In the genomic region with DNA sequence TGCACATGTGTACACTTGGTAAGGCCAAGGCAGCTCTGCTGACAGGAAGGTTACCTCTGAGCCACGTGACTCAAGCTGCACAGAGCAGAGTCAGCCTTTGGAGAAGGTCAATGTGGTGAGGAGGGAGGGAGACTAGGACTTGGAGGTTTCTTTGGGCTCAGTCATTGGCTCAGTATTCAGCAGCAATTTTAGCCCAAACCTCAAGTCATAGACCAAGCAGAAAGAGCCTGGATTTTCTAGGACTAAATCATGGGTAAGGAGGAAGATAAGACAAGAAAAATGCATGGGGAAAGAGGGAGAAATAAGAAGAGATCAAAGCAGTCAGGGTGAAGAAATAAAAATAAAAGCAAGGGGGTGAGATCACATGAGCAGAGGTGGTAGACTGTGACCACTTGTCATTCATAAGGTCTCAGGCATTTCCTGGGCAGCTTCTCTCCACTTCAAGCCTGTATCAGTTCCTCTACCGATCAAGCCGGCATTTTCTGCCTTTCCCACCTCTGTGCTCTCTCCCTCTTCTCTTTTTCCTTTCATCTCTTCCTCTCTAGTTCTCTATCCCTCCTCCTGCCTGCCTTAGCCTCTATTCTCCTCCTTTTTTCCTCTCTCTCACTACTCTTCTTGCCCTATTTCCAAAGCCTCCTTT, we compare ENCODE assay signal across 1 cellular context.
TF ChIP-seq lines count a peak whose summit lies in the region.

No MANE protein-coding gene starts in this region.

TF ChIP-seq in GM12878, 131 proteins besides CTCF, POLR2A, EP300 and RAD21 (continued from another document):
- TF ChIP-seq ELK1 (IDR thresholded peaks at IDR 0.05; ENCODE audit: low read depth, low read length), result no peak
- TF ChIP-seq RFX5 (IDR thresholded peaks at IDR 0.05; ENCODE audit: low read depth, low read length), result no peak
- TF ChIP-seq POLR2AphosphoS2 (IDR thresholded peaks at IDR 0.05; ENCODE audit: low read depth, low read length), result no peak
- TF ChIP-seq SKIL (IDR thresholded peaks at IDR 0.05; ENCODE audit: low read depth, poor library complexity, severe bottlenecking), result peak; percentile 100
- TF ChIP-seq, protein P1, sequence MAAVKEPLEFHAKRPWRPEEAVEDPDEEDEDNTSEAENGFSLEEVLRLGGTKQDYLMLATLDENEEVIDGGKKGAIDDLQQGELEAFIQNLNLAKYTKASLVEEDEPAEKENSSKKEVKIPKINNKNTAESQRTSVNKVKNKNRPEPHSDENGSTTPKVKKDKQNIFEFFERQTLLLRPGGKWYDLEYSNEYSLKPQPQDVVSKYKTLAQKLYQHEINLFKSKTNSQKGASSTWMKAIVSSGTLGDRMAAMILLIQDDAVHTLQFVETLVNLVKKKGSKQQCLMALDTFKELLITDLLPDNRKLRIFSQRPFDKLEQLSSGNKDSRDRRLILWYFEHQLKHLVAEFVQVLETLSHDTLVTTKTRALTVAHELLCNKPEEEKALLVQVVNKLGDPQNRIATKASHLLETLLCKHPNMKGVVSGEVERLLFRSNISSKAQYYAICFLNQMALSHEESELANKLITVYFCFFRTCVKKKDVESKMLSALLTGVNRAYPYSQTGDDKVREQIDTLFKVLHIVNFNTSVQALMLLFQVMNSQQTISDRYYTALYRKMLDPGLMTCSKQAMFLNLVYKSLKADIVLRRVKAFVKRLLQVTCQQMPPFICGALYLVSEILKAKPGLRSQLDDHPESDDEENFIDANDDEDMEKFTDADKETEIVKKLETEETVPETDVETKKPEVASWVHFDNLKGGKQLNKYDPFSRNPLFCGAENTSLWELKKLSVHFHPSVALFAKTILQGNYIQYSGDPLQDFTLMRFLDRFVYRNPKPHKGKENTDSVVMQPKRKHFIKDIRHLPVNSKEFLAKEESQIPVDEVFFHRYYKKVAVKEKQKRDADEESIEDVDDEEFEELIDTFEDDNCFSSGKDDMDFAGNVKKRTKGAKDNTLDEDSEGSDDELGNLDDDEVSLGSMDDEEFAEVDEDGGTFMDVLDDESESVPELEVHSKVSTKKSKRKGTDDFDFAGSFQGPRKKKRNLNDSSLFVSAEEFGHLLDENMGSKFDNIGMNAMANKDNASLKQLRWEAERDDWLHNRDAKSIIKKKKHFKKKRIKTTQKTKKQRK (IDR thresholded peaks at IDR 0.05; ENCODE audit: low read depth, low read length), result no peak
- TF ChIP-seq MYB (IDR thresholded peaks at IDR 0.05; ENCODE audit: borderline replicate concordance, low read depth, low read length), result 0 out of 2 replicates have a peak, but pooled peaks have one; percentile 57
- TF ChIP-seq, protein P2, sequence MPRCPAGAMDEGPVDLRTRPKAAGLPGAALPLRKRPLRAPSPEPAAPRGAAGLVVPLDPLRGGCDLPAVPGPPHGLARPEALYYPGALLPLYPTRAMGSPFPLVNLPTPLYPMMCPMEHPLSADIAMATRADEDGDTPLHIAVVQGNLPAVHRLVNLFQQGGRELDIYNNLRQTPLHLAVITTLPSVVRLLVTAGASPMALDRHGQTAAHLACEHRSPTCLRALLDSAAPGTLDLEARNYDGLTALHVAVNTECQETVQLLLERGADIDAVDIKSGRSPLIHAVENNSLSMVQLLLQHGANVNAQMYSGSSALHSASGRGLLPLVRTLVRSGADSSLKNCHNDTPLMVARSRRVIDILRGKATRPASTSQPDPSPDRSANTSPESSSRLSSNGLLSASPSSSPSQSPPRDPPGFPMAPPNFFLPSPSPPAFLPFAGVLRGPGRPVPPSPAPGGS (IDR thresholded peaks at IDR 0.05; ENCODE audit: borderline replicate concordance, insufficient read depth, low read depth, low read length, poor library complexity, severe bottlenecking), result no peak
- peak; percentile 93 for TF ChIP-seq POU2F2 (IDR thresholded peaks at IDR 0.05; ENCODE audit: borderline replicate concordance, low read depth, low read length)
- peak; percentile 65 for TF ChIP-seq NR2F1 (conservative IDR thresholded peaks at IDR 0.05)
- no peak for TF ChIP-seq TAF1 (IDR thresholded peaks at IDR 0.05; ENCODE audit: borderline replicate concordance, low read depth, low read length)
- no peak for TF ChIP-seq ATF3 (IDR thresholded peaks at IDR 0.05; ENCODE audit: borderline replicate concordance, extremely low read depth, low read depth, low read length)
- TF ChIP-seq ZZZ3 (IDR thresholded peaks at IDR 0.05; ENCODE audit: control insufficient read depth, insufficient read length, low read depth), result no peak
- no peak for TF ChIP-seq WRNIP1 (IDR thresholded peaks at IDR 0.05; ENCODE audit: borderline replicate concordance, low read depth, low read length)
- no peak for TF ChIP-seq ZSCAN29 (IDR thresholded peaks at IDR 0.05)
- no peak for TF ChIP-seq MTA3 (IDR thresholded peaks at IDR 0.05; ENCODE audit: borderline replicate concordance, low read length)
- TF ChIP-seq ZBED1 (IDR thresholded peaks at IDR 0.05; ENCODE audit: borderline replicate concordance), result no peak; the same call in 1 of the 2 replicates
- TF ChIP-seq PML (IDR thresholded peaks at IDR 0.05; ENCODE audit: low read length), result no peak
- TF ChIP-seq TCF7 (IDR thresholded peaks at IDR 0.05; ENCODE audit: borderline replicate concordance), result peak; percentile 85
